ENCODE assay signal across 27 cellular contexts in the genomic region with DNA sequence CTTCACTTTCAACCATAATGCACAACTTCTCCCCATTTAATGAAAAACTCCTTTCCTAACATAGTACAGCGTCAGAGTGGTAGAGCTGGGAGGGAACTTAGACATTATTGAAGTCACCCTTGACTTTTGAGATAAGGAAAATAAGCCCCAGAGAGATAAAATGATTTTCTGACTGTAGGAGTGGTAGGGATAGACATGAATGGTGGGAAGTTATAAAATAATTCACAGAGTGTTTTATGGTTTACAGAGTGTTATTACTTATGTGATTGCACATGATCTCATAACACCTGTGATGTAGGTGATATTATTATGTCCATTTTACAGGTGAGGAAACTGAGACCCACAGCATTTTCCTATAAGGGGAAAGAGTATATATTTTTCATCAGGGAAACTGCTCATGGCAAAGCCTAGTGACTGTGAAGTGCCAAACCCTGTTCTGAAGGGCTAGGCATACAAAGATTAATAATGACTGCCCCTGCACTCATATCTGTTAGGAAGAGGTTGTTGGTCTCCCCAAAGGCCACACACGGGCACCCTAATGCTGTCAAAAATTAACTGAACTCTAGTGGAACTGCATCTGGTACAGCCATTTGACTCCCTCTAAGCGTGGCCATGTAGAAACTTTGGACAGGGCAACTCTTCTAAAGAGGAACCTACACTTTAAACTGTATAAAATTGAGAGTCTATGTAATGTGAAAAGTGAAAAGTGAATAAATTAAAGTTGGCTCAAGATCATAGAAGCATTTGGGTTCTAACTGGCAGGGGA.
DNase-seq lines count a peak whose midpoint lies in the region; ATAC-seq, FAIRE-seq and TF ChIP-seq lines count a peak whose summit lies in the region.
"Had no signal": no experiment of that assay in that cellular context is flagged by ENCODE, and none has a peak within 500 bp of the region (broad histone marks: within the 10 kb centered on the region; RNA-seq: fewer than 3 reads in every experiment).

No MANE protein-coding gene starts in this region.

- H3K9me3 ChIP-seq in kidney (ENCODE audit: control insufficient read depth in 1 of 2, low read length in 2 of 2) (no peaks in the 10 kb centered on the region), gastroesophageal sphincter (no peaks in the 10 kb centered on the region)
- H3K9me3 ChIP-seq: transverse colon had no signal

- no peak for FAIRE-seq in kidney (lab: Jason Lieb, UNC)
- FAIRE-seq: endothelial cell of umbilical vein had no signal

- ATAC-seq in GM21423 (IDR thresholded peaks at IDR 0.05; ENCODE audit: unreplicated experiment) (peak; percentile 55), gastroesophageal sphincter (no peak)
- ATAC-seq: left cardiac atrium; natural killer cell treated with Interleukin-12 subunit alpha and Interleukin-12 subunit beta and Interleukin-15 and Interleukin-18, amount 100 ng/mL, for 72 hours; Panc1 had no signal

- H3K4me1 ChIP-seq in kidney (ENCODE audit: control insufficient read depth in 1 of 2, insufficient read depth in 1 of 2, low read depth in 1 of 2, low read length in 2 of 2) (peaks cover under 1 to 3% of the 10 kb centered on the region in 2 donors), gastroesophageal sphincter (peaks cover 0 to 7% (median 0%) of the 10 kb centered on the region in 3 donors)

- TF ChIP-seq CTCF in kidney (IDR thresholded peaks at IDR 0.05; ENCODE audit: borderline replicate concordance, extremely low read depth, insufficient read depth) (peak; percentile 5), gastroesophageal sphincter (IDR thresholded peaks at IDR 0.05) (no peak)

- H3K9ac ChIP-seq in kidney (ENCODE audit: low read length in 2 of 2) = no peak overlapping the region

- 66 to 87% methylated on average over 2 to 3 of the region's 3 CpGs for WGBS in gastroesophageal sphincter (ENCODE audit: low coverage in 1 of 2), 2 donors

- H3K36me3 ChIP-seq in kidney (ENCODE audit: control insufficient read depth in 1 of 2, insufficient read depth in 2 of 2, low read length in 2 of 2) (no peaks in the 10 kb centered on the region), gastroesophageal sphincter (no peaks in the 10 kb centered on the region)
- H3K36me3 ChIP-seq: transverse colon had no signal

- H3K4me3 ChIP-seq in kidney (ENCODE audit: low read length in 2 of 2) (no peak overlapping the region), gastroesophageal sphincter (no peak overlapping the region)
- H3K4me3 ChIP-seq: transverse colon had no signal

- no peak for TF ChIP-seq EP300 in gastroesophageal sphincter (IDR thresholded peaks at IDR 0.05)

- intact Hi-C loops in kidney (cut with DNase I) = no loop called here

- H3K27ac ChIP-seq in kidney (ENCODE audit: low read depth in 2 of 2, low read length in 2 of 2) (no peak overlapping the region), gastroesophageal sphincter (no peak overlapping the region)
- H3K27ac ChIP-seq: transverse colon, VCaP had no signal

- DNase-seq in OCI-M1 (lab: John Stamatoyannopoulos, UW) (peak; percentile 85), kidney (no peak), NCI-H1092 treated with DMSO at 0.1 percent for 48 hours (lab: John Stamatoyannopoulos, UW) (no peak)
- no peak for DNase-seq in activated CD4-positive, alpha-beta T cell treated with anti-CD3 and anti-CD28 coated beads, Interleukin-2, amount 50 U/mL, for 4 hours
- DNase-seq in activated CD4-positive, CD25-positive, alpha-beta regulatory T cell (lab: John Stamatoyannopoulos, UW) = no peak
- DNase-seq: activated CD4-positive, alpha-beta T cell treated with anti-CD3 and anti-CD28 coated beads, Interleukin-2, amount 10 ng/mL, durations not matched to agents 24 days and 14 days; activated effector memory CD4-positive, alpha-beta T cell treated with Interleukin-2 at 50 U/mL for 16 hours; C1 segment of cervical spinal cord; COR-L47; DMS53; HCEC 1CT; hippocampal formation; left cardiac atrium; mammary epithelial cell; NCI-H1105 treated with DMSO at 0.1 percent for 48 hours; NCI-H187 treated with DMSO at 0.1 percent for 48 hours; NCI-H526; occipital lobe; Right ventricle myocardium superior; stimulated activated CD4-positive, alpha-beta T cell treated with anti-CD3 and anti-CD28 coated beads, Interleukin-4, amount 100 ng/mL, for 24 hours; transverse colon had no signal

- no peak for TF ChIP-seq POLR2A in gastroesophageal sphincter (IDR thresholded peaks at IDR 0.05)

- H3K27me3 ChIP-seq in gastroesophageal sphincter = no peaks in the 10 kb centered on the region
